23 cellular contexts compared by ENCODE assay signal in genomic region chr9:110916361-110916760, GRCh38.
"Had no signal": no experiment of that assay in that cellular context is flagged by ENCODE, and none has a peak within 500 bp of the region (broad histone marks: within the 10 kb centered on the region; RNA-seq: fewer than 3 reads in every experiment).

No MANE protein-coding gene starts in this region.

- H3K4me1 ChIP-seq: psoas muscle, right atrium auricular region had no signal

- H3K9me3 ChIP-seq: gastroesophageal sphincter, pancreas, psoas muscle, right atrium auricular region, upper lobe of left lung had no signal

- H3K4me3 ChIP-seq: gastroesophageal sphincter, pancreas, psoas muscle, right atrium auricular region, upper lobe of left lung had no signal

- H3K36me3 ChIP-seq: brain microvascular endothelial cell, gastroesophageal sphincter, pancreas, right atrium auricular region, upper lobe of left lung had no signal

- ATAC-seq: activated CD4-positive, CD25-positive, alpha-beta regulatory T cell treated with anti-CD3 and anti-CD28 coated beads, Interleukin-2, amount 50 U/mL, for 24 hours; activated CD8-positive, alpha-beta memory T cell treated with anti-CD3 and anti-CD28 coated beads, Interleukin-2, amount 10 ng/mL, durations not matched to agents 7 days and 5 days; activated CD8-positive, alpha-beta T cell treated with anti-CD3 and anti-CD28 coated beads for 36 hours; gastroesophageal sphincter; left colon; natural killer cell treated with Interleukin-12 subunit alpha and Interleukin-12 subunit beta and Interleukin-15 and Interleukin-18, amount 100 ng/mL, for 72 hours; pancreas; psoas muscle had no signal

- H3K27ac ChIP-seq: brain microvascular endothelial cell, gastroesophageal sphincter, pancreas, psoas muscle, right atrium auricular region, upper lobe of left lung, VCaP had no signal

- DNase-seq: activated CD4-positive, alpha-beta T cell treated with anti-CD3 and anti-CD28 coated beads, Interleukin-2, amount 10 ng/mL, durations not matched to agents 7 days and 5 days; activated CD8-positive, alpha-beta memory T cell treated with anti-CD3 and anti-CD28 coated beads, Interleukin-2, amount 10 ng/mL, durations not matched to agents 7 days and 5 days; activated CD8-positive, alpha-beta T cell treated with anti-CD3 and anti-CD28 coated beads for 36 hours; activated gamma-delta T cell; activated T-cell treated with anti-CD3 and anti-CD28 coated beads for 4 hours; anterior cingulate cortex; brain microvascular endothelial cell; caudate nucleus; dermis blood vessel endothelial cell; effector CD8-positive, alpha-beta T cell; head of caudate nucleus; islet precursor cell; left colon; pancreas; psoas muscle; stimulated activated CD4-positive, alpha-beta T cell treated with anti-CD3 and anti-CD28 coated beads, Interleukin-4, amount 100 ng/mL, for 24 hours; stimulated activated naive CD4-positive, alpha-beta T cell treated with Interleukin-2 at 50 U/mL for 16 hours; upper lobe of left lung had no signal

- H3K27me3 ChIP-seq: brain microvascular endothelial cell, gastroesophageal sphincter, pancreas, right atrium auricular region, upper lobe of left lung had no signal
